Comparison of ENCODE assay signal across 13 cellular contexts in genomic region chr11:100562102-100562501, GRCh38.
DNase-seq lines count a peak whose midpoint lies in the region; ATAC-seq and TF ChIP-seq lines count a peak whose summit lies in the region.
"Had no signal": no experiment of that assay in that cellular context is flagged by ENCODE, and none has a peak within 500 bp of the region (broad histone marks: within the 10 kb centered on the region; RNA-seq: fewer than 3 reads in every experiment).

No MANE protein-coding gene starts in this region.

- H2AFZ ChIP-seq in GM23248: no peak overlapping the region
- H2AFZ ChIP-seq: parathyroid adenoma had no signal

- peaks cover 39% of the 10 kb centered on the region for H3K27me3 ChIP-seq in GM23248 (replicated peaks; ENCODE audit: insufficient read depth)
- no peaks in the 10 kb centered on the region for H3K27me3 ChIP-seq in adrenal gland

- no peak for TF ChIP-seq CTCF in adrenal gland (IDR thresholded peaks at IDR 0.05)

- H3K27ac ChIP-seq in GM23248: no peak overlapping the region
- no peak overlapping the region for H3K27ac ChIP-seq in adrenal gland
- H3K27ac ChIP-seq: parathyroid adenoma had no signal

- peaks cover 17% of the 10 kb centered on the region for H3K4me1 ChIP-seq in GM23248 (ENCODE audit: insufficient read depth)
- peaks cover 0 to 9% of the 10 kb centered on the region in 2 donors for H3K4me1 ChIP-seq in adrenal gland (replicated peaks in 1 of 2)
- H3K4me1 ChIP-seq: parathyroid adenoma had no signal

- WGBS in GM23248 (ENCODE audit: low coverage in 1 of 2, low lambda C conversion rate in 2 of 2, missing lambda C conversion rate in 2 of 2), 2 experiments: 0 to 1% methylated on average over 2 of the region's 2 CpGs
- WGBS in adrenal gland, 4 donors: 10 to 18% (median 15%) methylated on average over 2 of the region's 2 CpGs

- peak overlapping the region; percentile 74 for H3K4me2 ChIP-seq in GM23248 (ENCODE audit: unreplicated experiment)

- no peaks in the 10 kb centered on the region for H3K79me2 ChIP-seq in GM23248 (ENCODE audit: insufficient read depth)
- H3K79me2 ChIP-seq: parathyroid adenoma had no signal

- ATAC-seq in sciatic nerve (peak; percentile 59), GM21723 (IDR thresholded peaks at IDR 0.05; ENCODE audit: unreplicated experiment) (no peak), HG03159 (IDR thresholded peaks at IDR 0.05; ENCODE audit: unreplicated experiment) (no peak), GM18519 (IDR thresholded peaks at IDR 0.05; ENCODE audit: low FRiP score, unreplicated experiment) (no peak)
- ATAC-seq: K562 had no signal

- no peaks in the 10 kb centered on the region for H3K9me3 ChIP-seq in GM23248 (ENCODE audit: low read depth)
- H3K9me3 ChIP-seq in adrenal gland (replicated peaks in 1 of 3): no peaks in the 10 kb centered on the region

- H3K36me3 ChIP-seq in GM23248 (ENCODE audit: low read depth) (no peaks in the 10 kb centered on the region), adrenal gland (replicated peaks in 1 of 2) (no peaks in the 10 kb centered on the region)

- no peaks in the 10 kb centered on the region for H3K9me2 ChIP-seq in GM23248 (ENCODE audit: insufficient read depth)

- H4K20me1 ChIP-seq in GM23248 (ENCODE audit: insufficient read depth): no peaks in the 10 kb centered on the region

- no peak for TF ChIP-seq POLR2A in adrenal gland (IDR thresholded peaks at IDR 0.05)

- intact Hi-C loops in adrenal gland (cut with DNase I) (no loop called here), sciatic nerve (cut with DNase I) (no loop called here)

- DNase-seq in GM23248 (peak; percentile 76), adrenal gland (peak in 5 of 7 donors; percentile 26 to 66 (median 37)), glomerular visceral epithelial cell (ENCODE audit: extremely low spot score) (peak; percentile 74), sciatic nerve (ENCODE audit: low spot score) (no peak)
- no peak for DNase-seq in activated naive CD4-positive, alpha-beta T cell treated with Interleukin-2 at 50 U/mL for 16 hours
- DNase-seq: activated CD4-positive, alpha-beta T cell treated with anti-CD3 and anti-CD28 coated beads for 1 hour; activated naive CD4-positive, alpha-beta T cell treated with anti-CD3 and anti-CD28 coated beads, Interleukin-2, amount 50 U/mL, for 16 hours; DND-41 had no signal

- H3K4me3 ChIP-seq in GM23248: peak overlapping the region; percentile 11; the same call in 1 of the 2 replicates
- no peak overlapping the region for H3K4me3 ChIP-seq in adrenal gland
- H3K4me3 ChIP-seq: K562 had no signal

- H3K9ac ChIP-seq in GM23248: no peak overlapping the region
- H3K9ac ChIP-seq: parathyroid adenoma had no signal

- H3F3A ChIP-seq in GM23248 (ENCODE audit: insufficient read depth): peaks cover 6% of the 10 kb centered on the region; the same call in 1 of the 2 replicates

- in situ Hi-C loops in GM23248 (cut with MboI): no loop called here

Comparison
In these comparisons a context has a peak if more than half of its experiments do, and no peak if none do; other contexts are left out.
1. DNase-seq: peak in GM23248 (single experiment), adrenal gland (5 of 7) and glomerular visceral epithelial cell (single experiment); none in sciatic nerve (single experiment) and activated naive CD4-positive, alpha-beta T cell treated with Interleukin-2 at 50 U/mL for 16 hours (single experiment).